ENCODE assay signal across 1 cellular context in the genomic region with DNA sequence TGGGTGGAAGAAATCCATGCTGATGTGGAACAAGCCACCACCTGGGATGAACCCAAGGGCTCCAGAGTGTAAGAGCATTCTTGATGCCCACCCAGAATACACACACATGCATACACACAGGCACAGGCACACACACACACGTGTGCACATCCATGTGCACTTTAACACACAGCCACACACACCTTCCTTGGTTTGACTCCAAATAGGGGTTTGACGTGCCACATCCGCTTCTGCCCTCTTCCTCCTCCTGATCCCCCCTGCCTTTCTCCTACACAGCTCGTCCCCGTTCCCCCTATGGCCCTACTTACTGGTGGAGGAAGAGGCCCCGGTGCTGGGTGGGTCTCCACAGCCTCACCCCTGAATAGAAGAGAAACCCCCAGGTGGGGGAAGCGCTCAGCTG.
TF ChIP-seq lines count a peak whose summit lies in the region.

No MANE protein-coding gene starts in this region.

TF ChIP-seq in HepG2, 621 proteins besides CTCF, POLR2A, EP300 and RAD21:
- TF ChIP-seq PHF8 (CRISPR knock-in tag; IDR thresholded peaks at IDR 0.05) (no peak), ZNF569 (CRISPR knock-in tag; IDR thresholded peaks at IDR 0.05; ENCODE audit: borderline replicate concordance) (no peak), ATAD3A (CRISPR knock-in tag; IDR thresholded peaks at IDR 0.05) (no peak), CHD4 (IDR thresholded peaks at IDR 0.05; ENCODE audit: borderline replicate concordance, low read length) (no peak), ZNF430 (CRISPR knock-in tag; IDR thresholded peaks at IDR 0.05) (no peak), PHF5A (CRISPR knock-in tag; IDR thresholded peaks at IDR 0.05; ENCODE audit: low read depth, unreplicated experiment) (no peak), JARID2 (CRISPR knock-in tag; IDR thresholded peaks at IDR 0.05; ENCODE audit: insufficient replicate concordance) (no peak), SPEN (CRISPR knock-in tag; IDR thresholded peaks at IDR 0.05; ENCODE audit: low read depth) (no peak), ZNF501 (CRISPR knock-in tag; IDR thresholded peaks at IDR 0.05) (no peak), ZBTB38 (CRISPR knock-in tag; IDR thresholded peaks at IDR 0.05) (no peak), MTA3 (CRISPR knock-in tag; IDR thresholded peaks at IDR 0.05) (no peak)
- TF ChIP-seq, protein P1, sequence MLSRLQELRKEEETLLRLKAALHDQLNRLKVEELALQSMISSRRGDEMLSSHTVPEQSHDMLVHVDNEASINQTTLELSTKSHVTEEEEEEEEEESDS (CRISPR knock-in tag; IDR thresholded peaks at IDR 0.05; ENCODE audit: borderline replicate concordance): no peak
- TF ChIP-seq, protein P2, sequence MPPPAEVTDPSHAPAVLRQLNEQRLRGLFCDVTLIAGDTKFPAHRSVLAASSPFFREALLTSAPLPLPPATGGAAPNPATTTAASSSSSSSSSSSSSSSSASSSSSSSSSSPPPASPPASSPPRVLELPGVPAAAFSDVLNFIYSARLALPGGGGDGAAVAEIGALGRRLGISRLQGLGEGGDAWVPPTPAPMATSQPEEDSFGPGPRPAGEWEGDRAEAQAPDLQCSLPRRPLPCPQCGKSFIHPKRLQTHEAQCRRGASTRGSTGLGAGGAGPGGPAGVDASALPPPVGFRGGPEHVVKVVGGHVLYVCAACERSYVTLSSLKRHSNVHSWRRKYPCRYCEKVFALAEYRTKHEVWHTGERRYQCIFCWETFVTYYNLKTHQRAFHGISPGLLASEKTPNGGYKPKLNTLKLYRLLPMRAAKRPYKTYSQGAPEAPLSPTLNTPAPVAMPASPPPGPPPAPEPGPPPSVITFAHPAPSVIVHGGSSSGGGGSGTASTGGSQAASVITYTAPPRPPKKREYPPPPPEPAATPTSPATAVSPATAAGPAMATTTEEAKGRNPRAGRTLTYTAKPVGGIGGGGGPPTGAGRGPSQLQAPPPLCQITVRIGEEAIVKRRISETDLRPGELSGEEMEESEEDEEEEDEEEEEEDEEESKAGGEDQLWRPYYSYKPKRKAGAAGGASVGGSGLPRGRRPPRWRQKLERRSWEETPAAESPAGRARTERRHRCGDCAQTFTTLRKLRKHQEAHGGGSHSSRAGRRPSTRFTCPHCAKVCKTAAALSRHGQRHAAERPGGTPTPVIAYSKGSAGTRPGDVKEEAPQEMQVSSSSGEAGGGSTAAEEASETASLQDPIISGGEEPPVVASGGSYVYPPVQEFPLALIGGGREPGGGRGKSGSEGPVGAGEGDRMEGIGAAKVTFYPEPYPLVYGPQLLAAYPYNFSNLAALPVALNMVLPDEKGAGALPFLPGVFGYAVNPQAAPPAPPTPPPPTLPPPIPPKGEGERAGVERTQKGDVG (CRISPR knock-in tag; IDR thresholded peaks at IDR 0.05; ENCODE audit: borderline replicate concordance): no peak
- TF ChIP-seq, protein P3, sequence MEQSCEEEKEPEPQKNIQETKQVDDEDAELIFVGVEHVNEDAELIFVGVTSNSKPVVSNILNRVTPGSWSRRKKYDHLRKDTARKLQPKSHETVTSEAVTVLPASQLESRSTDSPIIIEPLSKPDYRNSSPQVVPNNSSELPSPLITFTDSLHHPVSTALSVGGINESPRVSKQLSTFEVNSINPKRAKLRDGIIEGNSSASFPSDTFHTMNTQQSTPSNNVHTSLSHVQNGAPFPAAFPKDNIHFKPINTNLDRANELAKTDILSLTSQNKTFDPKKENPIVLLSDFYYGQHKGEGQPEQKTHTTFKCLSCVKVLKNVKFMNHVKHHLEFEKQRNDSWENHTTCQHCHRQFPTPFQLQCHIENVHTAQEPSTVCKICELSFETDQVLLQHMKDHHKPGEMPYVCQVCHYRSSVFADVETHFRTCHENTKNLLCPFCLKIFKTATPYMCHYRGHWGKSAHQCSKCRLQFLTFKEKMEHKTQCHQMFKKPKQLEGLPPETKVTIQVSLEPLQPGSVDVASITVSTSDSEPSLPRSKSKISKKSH (CRISPR knock-in tag; IDR thresholded peaks at IDR 0.05; ENCODE audit: borderline replicate concordance): no peak
- TF ChIP-seq, protein P4, sequence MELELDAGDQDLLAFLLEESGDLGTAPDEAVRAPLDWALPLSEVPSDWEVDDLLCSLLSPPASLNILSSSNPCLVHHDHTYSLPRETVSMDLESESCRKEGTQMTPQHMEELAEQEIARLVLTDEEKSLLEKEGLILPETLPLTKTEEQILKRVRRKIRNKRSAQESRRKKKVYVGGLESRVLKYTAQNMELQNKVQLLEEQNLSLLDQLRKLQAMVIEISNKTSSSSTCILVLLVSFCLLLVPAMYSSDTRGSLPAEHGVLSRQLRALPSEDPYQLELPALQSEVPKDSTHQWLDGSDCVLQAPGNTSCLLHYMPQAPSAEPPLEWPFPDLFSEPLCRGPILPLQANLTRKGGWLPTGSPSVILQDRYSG (CRISPR knock-in tag; IDR thresholded peaks at IDR 0.05): no peak
- TF ChIP-seq, protein P5, sequence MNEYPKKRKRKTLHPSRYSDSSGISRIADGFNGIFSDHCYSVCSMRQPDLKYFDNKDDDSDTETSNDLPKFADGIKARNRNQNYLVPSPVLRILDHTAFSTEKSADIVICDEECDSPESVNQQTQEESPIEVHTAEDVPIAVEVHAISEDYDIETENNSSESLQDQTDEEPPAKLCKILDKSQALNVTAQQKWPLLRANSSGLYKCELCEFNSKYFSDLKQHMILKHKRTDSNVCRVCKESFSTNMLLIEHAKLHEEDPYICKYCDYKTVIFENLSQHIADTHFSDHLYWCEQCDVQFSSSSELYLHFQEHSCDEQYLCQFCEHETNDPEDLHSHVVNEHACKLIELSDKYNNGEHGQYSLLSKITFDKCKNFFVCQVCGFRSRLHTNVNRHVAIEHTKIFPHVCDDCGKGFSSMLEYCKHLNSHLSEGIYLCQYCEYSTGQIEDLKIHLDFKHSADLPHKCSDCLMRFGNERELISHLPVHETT (CRISPR knock-in tag; conservative IDR thresholded peaks at IDR 0.05): no peak
- TF ChIP-seq, protein P6, sequence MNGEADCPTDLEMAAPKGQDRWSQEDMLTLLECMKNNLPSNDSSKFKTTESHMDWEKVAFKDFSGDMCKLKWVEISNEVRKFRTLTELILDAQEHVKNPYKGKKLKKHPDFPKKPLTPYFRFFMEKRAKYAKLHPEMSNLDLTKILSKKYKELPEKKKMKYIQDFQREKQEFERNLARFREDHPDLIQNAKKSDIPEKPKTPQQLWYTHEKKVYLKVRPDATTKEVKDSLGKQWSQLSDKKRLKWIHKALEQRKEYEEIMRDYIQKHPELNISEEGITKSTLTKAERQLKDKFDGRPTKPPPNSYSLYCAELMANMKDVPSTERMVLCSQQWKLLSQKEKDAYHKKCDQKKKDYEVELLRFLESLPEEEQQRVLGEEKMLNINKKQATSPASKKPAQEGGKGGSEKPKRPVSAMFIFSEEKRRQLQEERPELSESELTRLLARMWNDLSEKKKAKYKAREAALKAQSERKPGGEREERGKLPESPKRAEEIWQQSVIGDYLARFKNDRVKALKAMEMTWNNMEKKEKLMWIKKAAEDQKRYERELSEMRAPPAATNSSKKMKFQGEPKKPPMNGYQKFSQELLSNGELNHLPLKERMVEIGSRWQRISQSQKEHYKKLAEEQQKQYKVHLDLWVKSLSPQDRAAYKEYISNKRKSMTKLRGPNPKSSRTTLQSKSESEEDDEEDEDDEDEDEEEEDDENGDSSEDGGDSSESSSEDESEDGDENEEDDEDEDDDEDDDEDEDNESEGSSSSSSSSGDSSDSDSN (CRISPR knock-in tag; IDR thresholded peaks at IDR 0.05): no peak
TF ChIP-seq in HepG2: peak in this region for 0.
